1 cellular context compared by ENCODE assay signal in genomic region chr5:91139572-91140200, GRCh38.
TF ChIP-seq lines count a peak whose summit lies in the region.

No MANE protein-coding gene starts in this region.

TF ChIP-seq in WTC11, 78 proteins besides CTCF, POLR2A, EP300 and RAD21 (continued from another document):
- TF ChIP-seq SOX15 (CRISPR knock-in tag; IDR thresholded peaks at IDR 0.05) (no peak), IRF1 (CRISPR knock-in tag; IDR thresholded peaks at IDR 0.05) (no peak), ZNF263 (CRISPR knock-in tag; IDR thresholded peaks at IDR 0.05; ENCODE audit: low read depth) (no peak), JUN (CRISPR knock-in tag; IDR thresholded peaks at IDR 0.05) (no peak), IRF2 (CRISPR knock-in tag; IDR thresholded peaks at IDR 0.05; ENCODE audit: borderline replicate concordance, low read depth) (no peak), NFE2L1 (CRISPR knock-in tag; IDR thresholded peaks at IDR 0.05) (no peak), KAT7 (CRISPR knock-in tag; IDR thresholded peaks at IDR 0.05; ENCODE audit: borderline replicate concordance) (no peak), GRHL2 (CRISPR knock-in tag; IDR thresholded peaks at IDR 0.05; ENCODE audit: insufficient replicate concordance, severe bottlenecking) (no peak)
- TF ChIP-seq, protein P1, sequence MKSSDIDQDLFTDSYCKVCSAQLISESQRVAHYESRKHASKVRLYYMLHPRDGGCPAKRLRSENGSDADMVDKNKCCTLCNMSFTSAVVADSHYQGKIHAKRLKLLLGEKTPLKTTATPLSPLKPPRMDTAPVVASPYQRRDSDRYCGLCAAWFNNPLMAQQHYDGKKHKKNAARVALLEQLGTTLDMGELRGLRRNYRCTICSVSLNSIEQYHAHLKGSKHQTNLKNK (CRISPR knock-in tag; IDR thresholded peaks at IDR 0.05), result no peak
